Comparison of ENCODE assay signal across 14 cellular contexts in genomic region chr9:81621785-81622243, GRCh38.
A peak's percentile ranks its signal among the peaks of the same experiment; 100 is the strongest.
DNase-seq lines count a peak whose midpoint lies in the region; ATAC-seq and TF ChIP-seq lines count a peak whose summit lies in the region.
"Had no signal": no experiment of that assay in that cellular context is flagged by ENCODE, and none has a peak within 500 bp of the region (broad histone marks: within the 10 kb centered on the region; RNA-seq: fewer than 3 reads in every experiment).

No MANE protein-coding gene starts in this region.

- no peaks in the 10 kb centered on the region for H3F3A ChIP-seq in OCI-LY1 (ENCODE audit: insufficient read depth, low read length)

- H3K9ac ChIP-seq in OCI-LY1 (ENCODE audit: low read length): no peak overlapping the region

- no peaks in the 10 kb centered on the region for H3K9me3 Mint-ChIP-seq in mesothelial cell of epicardium
- H3K9me3 Mint-ChIP-seq: activated B cell treated with CpG ODN at 0.5 μM for 24 hours; CD8-positive, alpha-beta T cell; stimulated activated naive CD8-positive, alpha-beta T cell treated with anti-CD3 and anti-CD28 coated beads, Interleukin-15, Interleukin-2, amounts not matched to agents 100 ng/mL and 50 ng/mL, for 24 hours had no signal

- H3K27me3 ChIP-seq in OCI-LY1 (ENCODE audit: insufficient read depth, low read length): no peaks in the 10 kb centered on the region

- H3K4me3 ChIP-seq in OCI-LY1 (ENCODE audit: low read depth, low read length, poor library complexity, severe bottlenecking): no peak overlapping the region

- no peak for ATAC-seq in HG03039 (IDR thresholded peaks at IDR 0.05; ENCODE audit: unreplicated experiment)
- ATAC-seq: CD8-positive, alpha-beta T cell had no signal

- H3K27ac Mint-ChIP-seq in mesothelial cell of epicardium: peak overlapping the region; percentile 64
- H3K27ac Mint-ChIP-seq: activated B cell treated with CpG ODN at 0.5 μM for 24 hours; CD8-positive, alpha-beta T cell; stimulated activated naive CD8-positive, alpha-beta T cell treated with anti-CD3 and anti-CD28 coated beads, Interleukin-15, Interleukin-2, amounts not matched to agents 100 ng/mL and 50 ng/mL, for 24 hours had no signal

- TF ChIP-seq CTCF in OCI-LY1 (IDR thresholded peaks at IDR 0.05; ENCODE audit: low read length) (no peak), mesothelial cell of epicardium (IDR thresholded peaks at IDR 0.05; ENCODE audit: unreplicated experiment) (no peak)

- no peaks in the 10 kb centered on the region for H3K9me2 ChIP-seq in OCI-LY1 (ENCODE audit: low read depth, low read length)

- no peak overlapping the region for H3K4me3 Mint-ChIP-seq in mesothelial cell of epicardium
- H3K4me3 Mint-ChIP-seq: activated B cell treated with CpG ODN at 0.5 μM for 24 hours; CD8-positive, alpha-beta T cell; stimulated activated naive CD8-positive, alpha-beta T cell treated with anti-CD3 and anti-CD28 coated beads, Interleukin-15, Interleukin-2, amounts not matched to agents 100 ng/mL and 50 ng/mL, for 24 hours had no signal

- peak overlapping the region; percentile 48 for H3K27ac ChIP-seq in OCI-LY1 (ENCODE audit: low read depth, low read length, poor library complexity, severe bottlenecking)
- H3K27ac ChIP-seq: HL-60 had no signal

- no peaks in the 10 kb centered on the region for H3K36me3 ChIP-seq in OCI-LY1 (ENCODE audit: insufficient read depth, low read length)

- no peaks in the 10 kb centered on the region for H3K27me3 Mint-ChIP-seq in mesothelial cell of epicardium (ENCODE audit: low read depth)
- H3K27me3 Mint-ChIP-seq: activated B cell treated with CpG ODN at 0.5 μM for 24 hours had no signal

- no peaks in the 10 kb centered on the region for H3K79me2 ChIP-seq in OCI-LY1 (ENCODE audit: insufficient read depth, low read length)

- H2AFZ ChIP-seq in OCI-LY1 (ENCODE audit: low read length): no peak overlapping the region

- DNase-seq in COR-L47 (lab: John Stamatoyannopoulos, UW) (peak; percentile 79), NCI-H1417 (lab: John Stamatoyannopoulos, UW) (peak; percentile 24 to 86 (median 55)), mesothelial cell of epicardium (ENCODE audit: low spot score in 2 of 2, unreplicated experiment in 2 of 2) (no peak), AG20443 (ENCODE audit: low spot score) (no peak), cortex of kidney (lab: John Stamatoyannopoulos, UW) (no peak)
- no peak for DNase-seq in effector CD4-positive, alpha-beta T cell
- DNase-seq: activated B cell treated with CpG ODN at 0.5 μM for 24 hours; CD8-positive, alpha-beta T cell; NCI-H187; T-helper 1 cell had no signal

- peaks cover 24% of the 10 kb centered on the region for H3K36me3 Mint-ChIP-seq in mesothelial cell of epicardium
- H3K36me3 Mint-ChIP-seq: CD8-positive, alpha-beta T cell had no signal

- H3K4me1 Mint-ChIP-seq in mesothelial cell of epicardium: peaks cover 39% of the 10 kb centered on the region

- no peaks in the 10 kb centered on the region for H3K9me3 ChIP-seq in OCI-LY1 (ENCODE audit: low read length)

- H3K4me2 ChIP-seq in OCI-LY1 (ENCODE audit: low read length): no peak overlapping the region

- no peaks in the 10 kb centered on the region for H4K20me1 ChIP-seq in OCI-LY1 (ENCODE audit: insufficient read depth, low read length)

- peaks cover 48% of the 10 kb centered on the region for H3K4me1 ChIP-seq in OCI-LY1 (ENCODE audit: insufficient read depth, low read length, severe bottlenecking)

Comparison
In these comparisons a context has a peak if more than half of its experiments do, and no peak if none do; other contexts are left out.
1. DNase-seq: peak in COR-L47 (single experiment) and NCI-H1417 (3 of 3); none in mesothelial cell of epicardium (0 of 2), AG20443 (single experiment), cortex of kidney (single experiment) and effector CD4-positive, alpha-beta T cell (single experiment).